Comparison of ENCODE assay signal across 2 cellular contexts in the genomic region with DNA sequence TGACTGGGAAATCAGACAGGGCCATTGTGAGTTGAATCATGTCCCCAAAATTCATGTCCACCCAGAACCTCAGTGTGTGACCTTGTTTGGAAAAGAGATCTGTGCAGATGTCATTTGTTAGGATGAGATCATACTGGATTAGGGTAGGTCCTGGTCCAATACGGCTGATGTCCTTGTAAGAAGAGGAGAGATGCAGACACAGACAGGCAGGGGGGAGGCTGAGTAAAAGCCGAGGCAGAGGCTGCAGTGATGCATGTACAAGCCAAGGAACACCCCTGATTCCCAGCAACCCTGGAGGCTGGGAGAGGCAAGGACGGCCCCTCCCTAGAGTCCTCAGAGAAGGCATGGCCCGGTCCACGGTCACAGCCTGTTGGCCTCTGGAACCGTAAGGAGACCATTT.
TF ChIP-seq lines count a peak whose summit lies in the region.

No MANE protein-coding gene starts in this region.

TF ChIP-seq in GM23338, 12 proteins besides CTCF, POLR2A, EP300 and RAD21 (continues in another document):
- TF ChIP-seq CREB1 (CRISPR knock-in tag; IDR thresholded peaks at IDR 0.05; ENCODE audit: low read depth) (no peak), ZNF114 (CRISPR knock-in tag; IDR thresholded peaks at IDR 0.05) (no peak), STAT1 (IDR thresholded peaks at IDR 0.05; ENCODE audit: unreplicated experiment) (no peak), JUNB (IDR thresholded peaks at IDR 0.05; ENCODE audit: unreplicated experiment) (no peak), ZNF331 (CRISPR knock-in tag; IDR thresholded peaks at IDR 0.05; ENCODE audit: low read depth) (no peak), NANOG (IDR thresholded peaks at IDR 0.05; ENCODE audit: borderline replicate concordance) (no peak), POLR2AphosphoS5 (IDR thresholded peaks at IDR 0.05; ENCODE audit: low read depth) (no peak)
- TF ChIP-seq, protein P1, sequence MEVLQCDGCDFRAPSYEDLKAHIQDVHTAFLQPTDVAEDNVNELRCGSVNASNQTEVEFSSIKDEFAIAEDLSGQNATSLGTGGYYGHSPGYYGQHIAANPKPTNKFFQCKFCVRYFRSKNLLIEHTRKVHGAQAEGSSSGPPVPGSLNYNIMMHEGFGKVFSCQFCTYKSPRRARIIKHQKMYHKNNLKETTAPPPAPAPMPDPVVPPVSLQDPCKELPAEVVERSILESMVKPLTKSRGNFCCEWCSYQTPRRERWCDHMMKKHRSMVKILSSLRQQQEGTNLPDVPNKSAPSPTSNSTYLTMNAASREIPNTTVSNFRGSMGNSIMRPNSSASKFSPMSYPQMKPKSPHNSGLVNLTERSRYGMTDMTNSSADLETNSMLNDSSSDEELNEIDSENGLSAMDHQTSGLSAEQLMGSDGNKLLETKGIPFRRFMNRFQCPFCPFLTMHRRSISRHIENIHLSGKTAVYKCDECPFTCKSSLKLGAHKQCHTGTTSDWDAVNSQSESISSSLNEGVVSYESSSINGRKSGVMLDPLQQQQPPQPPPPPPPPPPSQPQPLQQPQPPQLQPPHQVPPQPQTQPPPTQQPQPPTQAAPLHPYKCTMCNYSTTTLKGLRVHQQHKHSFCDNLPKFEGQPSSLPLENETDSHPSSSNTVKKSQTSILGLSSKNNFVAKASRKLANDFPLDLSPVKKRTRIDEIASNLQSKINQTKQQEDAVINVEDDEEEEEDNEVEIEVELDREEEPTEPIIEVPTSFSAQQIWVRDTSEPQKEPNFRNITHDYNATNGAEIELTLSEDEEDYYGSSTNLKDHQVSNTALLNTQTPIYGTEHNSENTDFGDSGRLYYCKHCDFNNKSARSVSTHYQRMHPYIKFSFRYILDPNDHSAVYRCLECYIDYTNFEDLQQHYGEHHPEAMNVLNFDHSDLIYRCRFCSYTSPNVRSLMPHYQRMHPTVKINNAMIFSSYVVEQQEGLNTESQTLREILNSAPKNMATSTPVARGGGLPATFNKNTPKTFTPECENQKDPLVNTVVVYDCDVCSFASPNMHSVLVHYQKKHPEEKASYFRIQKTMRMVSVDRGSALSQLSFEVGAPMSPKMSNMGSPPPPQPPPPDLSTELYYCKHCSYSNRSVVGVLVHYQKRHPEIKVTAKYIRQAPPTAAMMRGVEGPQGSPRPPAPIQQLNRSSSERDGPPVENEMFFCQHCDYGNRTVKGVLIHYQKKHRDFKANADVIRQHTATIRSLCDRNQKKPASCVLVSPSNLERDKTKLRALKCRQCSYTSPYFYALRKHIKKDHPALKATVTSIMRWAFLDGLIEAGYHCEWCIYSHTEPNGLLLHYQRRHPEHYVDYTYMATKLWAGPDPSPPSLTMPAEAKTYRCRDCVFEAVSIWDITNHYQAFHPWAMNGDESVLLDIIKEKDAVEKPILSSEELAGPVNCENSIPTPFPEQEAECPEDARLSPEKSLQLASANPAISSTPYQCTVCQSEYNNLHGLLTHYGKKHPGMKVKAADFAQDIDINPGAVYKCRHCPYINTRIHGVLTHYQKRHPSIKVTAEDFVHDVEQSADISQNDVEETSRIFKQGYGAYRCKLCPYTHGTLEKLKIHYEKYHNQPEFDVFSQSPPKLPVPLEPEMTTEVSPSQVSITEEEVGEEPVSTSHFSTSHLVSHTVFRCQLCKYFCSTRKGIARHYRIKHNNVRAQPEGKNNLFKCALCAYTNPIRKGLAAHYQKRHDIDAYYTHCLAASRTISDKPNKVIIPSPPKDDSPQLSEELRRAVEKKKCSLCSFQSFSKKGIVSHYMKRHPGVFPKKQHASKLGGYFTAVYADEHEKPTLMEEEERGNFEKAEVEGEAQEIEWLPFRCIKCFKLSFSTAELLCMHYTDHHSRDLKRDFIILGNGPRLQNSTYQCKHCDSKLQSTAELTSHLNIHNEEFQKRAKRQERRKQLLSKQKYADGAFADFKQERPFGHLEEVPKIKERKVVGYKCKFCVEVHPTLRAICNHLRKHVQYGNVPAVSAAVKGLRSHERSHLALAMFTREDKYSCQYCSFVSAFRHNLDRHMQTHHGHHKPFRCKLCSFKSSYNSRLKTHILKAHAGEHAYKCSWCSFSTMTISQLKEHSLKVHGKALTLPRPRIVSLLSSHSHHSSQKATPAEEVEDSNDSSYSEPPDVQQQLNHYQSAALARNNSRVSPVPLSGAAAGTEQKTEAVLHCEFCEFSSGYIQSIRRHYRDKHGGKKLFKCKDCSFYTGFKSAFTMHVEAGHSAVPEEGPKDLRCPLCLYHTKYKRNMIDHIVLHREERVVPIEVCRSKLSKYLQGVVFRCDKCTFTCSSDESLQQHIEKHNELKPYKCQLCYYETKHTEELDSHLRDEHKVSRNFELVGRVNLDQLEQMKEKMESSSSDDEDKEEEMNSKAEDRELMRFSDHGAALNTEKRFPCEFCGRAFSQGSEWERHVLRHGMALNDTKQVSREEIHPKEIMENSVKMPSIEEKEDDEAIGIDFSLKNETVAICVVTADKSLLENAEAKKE (CRISPR knock-in tag; IDR thresholded peaks at IDR 0.05): no peak
- TF ChIP-seq, protein P2, sequence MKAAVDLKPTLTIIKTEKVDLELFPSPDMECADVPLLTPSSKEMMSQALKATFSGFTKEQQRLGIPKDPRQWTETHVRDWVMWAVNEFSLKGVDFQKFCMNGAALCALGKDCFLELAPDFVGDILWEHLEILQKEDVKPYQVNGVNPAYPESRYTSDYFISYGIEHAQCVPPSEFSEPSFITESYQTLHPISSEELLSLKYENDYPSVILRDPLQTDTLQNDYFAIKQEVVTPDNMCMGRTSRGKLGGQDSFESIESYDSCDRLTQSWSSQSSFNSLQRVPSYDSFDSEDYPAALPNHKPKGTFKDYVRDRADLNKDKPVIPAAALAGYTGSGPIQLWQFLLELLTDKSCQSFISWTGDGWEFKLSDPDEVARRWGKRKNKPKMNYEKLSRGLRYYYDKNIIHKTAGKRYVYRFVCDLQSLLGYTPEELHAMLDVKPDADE (IDR thresholded peaks at IDR 0.05): no peak
- TF ChIP-seq, protein P3, sequence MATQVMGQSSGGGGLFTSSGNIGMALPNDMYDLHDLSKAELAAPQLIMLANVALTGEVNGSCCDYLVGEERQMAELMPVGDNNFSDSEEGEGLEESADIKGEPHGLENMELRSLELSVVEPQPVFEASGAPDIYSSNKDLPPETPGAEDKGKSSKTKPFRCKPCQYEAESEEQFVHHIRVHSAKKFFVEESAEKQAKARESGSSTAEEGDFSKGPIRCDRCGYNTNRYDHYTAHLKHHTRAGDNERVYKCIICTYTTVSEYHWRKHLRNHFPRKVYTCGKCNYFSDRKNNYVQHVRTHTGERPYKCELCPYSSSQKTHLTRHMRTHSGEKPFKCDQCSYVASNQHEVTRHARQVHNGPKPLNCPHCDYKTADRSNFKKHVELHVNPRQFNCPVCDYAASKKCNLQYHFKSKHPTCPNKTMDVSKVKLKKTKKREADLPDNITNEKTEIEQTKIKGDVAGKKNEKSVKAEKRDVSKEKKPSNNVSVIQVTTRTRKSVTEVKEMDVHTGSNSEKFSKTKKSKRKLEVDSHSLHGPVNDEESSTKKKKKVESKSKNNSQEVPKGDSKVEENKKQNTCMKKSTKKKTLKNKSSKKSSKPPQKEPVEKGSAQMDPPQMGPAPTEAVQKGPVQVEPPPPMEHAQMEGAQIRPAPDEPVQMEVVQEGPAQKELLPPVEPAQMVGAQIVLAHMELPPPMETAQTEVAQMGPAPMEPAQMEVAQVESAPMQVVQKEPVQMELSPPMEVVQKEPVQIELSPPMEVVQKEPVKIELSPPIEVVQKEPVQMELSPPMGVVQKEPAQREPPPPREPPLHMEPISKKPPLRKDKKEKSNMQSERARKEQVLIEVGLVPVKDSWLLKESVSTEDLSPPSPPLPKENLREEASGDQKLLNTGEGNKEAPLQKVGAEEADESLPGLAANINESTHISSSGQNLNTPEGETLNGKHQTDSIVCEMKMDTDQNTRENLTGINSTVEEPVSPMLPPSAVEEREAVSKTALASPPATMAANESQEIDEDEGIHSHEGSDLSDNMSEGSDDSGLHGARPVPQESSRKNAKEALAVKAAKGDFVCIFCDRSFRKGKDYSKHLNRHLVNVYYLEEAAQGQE (IDR thresholded peaks at IDR 0.05; ENCODE audit: unreplicated experiment): no peak

TF ChIP-seq in SK-N-SH treated with all-trans-retinoic acid at 6 μM for 48 hours, 23 proteins besides CTCF, POLR2A, EP300 and RAD21:
- TF ChIP-seq, protein P4, sequence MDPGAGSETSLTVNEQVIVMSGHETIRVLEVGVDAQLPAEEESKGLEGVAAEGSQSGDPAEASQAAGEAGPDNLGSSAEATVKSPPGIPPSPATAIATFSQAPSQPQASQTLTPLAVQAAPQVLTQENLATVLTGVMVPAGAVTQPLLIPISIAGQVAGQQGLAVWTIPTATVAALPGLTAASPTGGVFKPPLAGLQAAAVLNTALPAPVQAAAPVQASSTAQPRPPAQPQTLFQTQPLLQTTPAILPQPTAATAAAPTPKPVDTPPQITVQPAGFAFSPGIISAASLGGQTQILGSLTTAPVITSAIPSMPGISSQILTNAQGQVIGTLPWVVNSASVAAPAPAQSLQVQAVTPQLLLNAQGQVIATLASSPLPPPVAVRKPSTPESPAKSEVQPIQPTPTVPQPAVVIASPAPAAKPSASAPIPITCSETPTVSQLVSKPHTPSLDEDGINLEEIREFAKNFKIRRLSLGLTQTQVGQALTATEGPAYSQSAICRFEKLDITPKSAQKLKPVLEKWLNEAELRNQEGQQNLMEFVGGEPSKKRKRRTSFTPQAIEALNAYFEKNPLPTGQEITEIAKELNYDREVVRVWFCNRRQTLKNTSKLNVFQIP (CRISPR knock-in tag; IDR thresholded peaks at IDR 0.05; ENCODE audit: borderline replicate concordance, low read depth): no peak
- no peak for TF ChIP-seq BACH2 (CRISPR knock-in tag; IDR thresholded peaks at IDR 0.05; ENCODE audit: borderline replicate concordance)
- no peak for TF ChIP-seq CSDC2 (CRISPR knock-in tag; IDR thresholded peaks at IDR 0.05)
- TF ChIP-seq ARNTL (CRISPR knock-in tag; IDR thresholded peaks at IDR 0.05; ENCODE audit: borderline replicate concordance, low read depth): no peak
- no peak for TF ChIP-seq OSR1 (CRISPR knock-in tag; IDR thresholded peaks at IDR 0.05)
- TF ChIP-seq, protein P5, sequence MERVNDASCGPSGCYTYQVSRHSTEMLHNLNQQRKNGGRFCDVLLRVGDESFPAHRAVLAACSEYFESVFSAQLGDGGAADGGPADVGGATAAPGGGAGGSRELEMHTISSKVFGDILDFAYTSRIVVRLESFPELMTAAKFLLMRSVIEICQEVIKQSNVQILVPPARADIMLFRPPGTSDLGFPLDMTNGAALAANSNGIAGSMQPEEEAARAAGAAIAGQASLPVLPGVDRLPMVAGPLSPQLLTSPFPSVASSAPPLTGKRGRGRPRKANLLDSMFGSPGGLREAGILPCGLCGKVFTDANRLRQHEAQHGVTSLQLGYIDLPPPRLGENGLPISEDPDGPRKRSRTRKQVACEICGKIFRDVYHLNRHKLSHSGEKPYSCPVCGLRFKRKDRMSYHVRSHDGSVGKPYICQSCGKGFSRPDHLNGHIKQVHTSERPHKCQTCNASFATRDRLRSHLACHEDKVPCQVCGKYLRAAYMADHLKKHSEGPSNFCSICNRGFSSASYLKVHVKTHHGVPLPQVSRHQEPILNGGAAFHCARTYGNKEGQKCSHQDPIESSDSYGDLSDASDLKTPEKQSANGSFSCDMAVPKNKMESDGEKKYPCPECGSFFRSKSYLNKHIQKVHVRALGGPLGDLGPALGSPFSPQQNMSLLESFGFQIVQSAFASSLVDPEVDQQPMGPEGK (CRISPR knock-in tag; IDR thresholded peaks at IDR 0.05; ENCODE audit: borderline replicate concordance): no peak
- no peak for TF ChIP-seq PPARA (CRISPR knock-in tag; IDR thresholded peaks at IDR 0.05; ENCODE audit: borderline replicate concordance)
- no peak for TF ChIP-seq SNAI2 (CRISPR knock-in tag; IDR thresholded peaks at IDR 0.05)
- no peak for TF ChIP-seq ZNF8 (CRISPR knock-in tag; IDR thresholded peaks at IDR 0.05)
- no peak for TF ChIP-seq ZFP3 (CRISPR knock-in tag; IDR thresholded peaks at IDR 0.05)
- TF ChIP-seq ZNF70 (CRISPR knock-in tag; IDR thresholded peaks at IDR 0.05): no peak
- no peak for TF ChIP-seq ESRRG (CRISPR knock-in tag; IDR thresholded peaks at IDR 0.05)
- TF ChIP-seq, protein P6, sequence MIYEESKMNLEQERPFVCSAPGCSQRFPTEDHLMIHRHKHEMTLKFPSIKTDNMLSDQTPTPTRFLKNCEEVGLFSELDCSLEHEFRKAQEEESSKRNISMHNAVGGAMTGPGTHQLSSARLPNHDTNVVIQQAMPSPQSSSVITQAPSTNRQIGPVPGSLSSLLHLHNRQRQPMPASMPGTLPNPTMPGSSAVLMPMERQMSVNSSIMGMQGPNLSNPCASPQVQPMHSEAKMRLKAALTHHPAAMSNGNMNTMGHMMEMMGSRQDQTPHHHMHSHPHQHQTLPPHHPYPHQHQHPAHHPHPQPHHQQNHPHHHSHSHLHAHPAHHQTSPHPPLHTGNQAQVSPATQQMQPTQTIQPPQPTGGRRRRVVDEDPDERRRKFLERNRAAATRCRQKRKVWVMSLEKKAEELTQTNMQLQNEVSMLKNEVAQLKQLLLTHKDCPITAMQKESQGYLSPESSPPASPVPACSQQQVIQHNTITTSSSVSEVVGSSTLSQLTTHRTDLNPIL (CRISPR knock-in tag; IDR thresholded peaks at IDR 0.05; ENCODE audit: low read depth): no peak
TF ChIP-seq in SK-N-SH treated with all-trans-retinoic acid at 6 μM for 48 hours: peak in this region for 0.
